ENCODE assay signal across 8 cellular contexts in the genomic region with DNA sequence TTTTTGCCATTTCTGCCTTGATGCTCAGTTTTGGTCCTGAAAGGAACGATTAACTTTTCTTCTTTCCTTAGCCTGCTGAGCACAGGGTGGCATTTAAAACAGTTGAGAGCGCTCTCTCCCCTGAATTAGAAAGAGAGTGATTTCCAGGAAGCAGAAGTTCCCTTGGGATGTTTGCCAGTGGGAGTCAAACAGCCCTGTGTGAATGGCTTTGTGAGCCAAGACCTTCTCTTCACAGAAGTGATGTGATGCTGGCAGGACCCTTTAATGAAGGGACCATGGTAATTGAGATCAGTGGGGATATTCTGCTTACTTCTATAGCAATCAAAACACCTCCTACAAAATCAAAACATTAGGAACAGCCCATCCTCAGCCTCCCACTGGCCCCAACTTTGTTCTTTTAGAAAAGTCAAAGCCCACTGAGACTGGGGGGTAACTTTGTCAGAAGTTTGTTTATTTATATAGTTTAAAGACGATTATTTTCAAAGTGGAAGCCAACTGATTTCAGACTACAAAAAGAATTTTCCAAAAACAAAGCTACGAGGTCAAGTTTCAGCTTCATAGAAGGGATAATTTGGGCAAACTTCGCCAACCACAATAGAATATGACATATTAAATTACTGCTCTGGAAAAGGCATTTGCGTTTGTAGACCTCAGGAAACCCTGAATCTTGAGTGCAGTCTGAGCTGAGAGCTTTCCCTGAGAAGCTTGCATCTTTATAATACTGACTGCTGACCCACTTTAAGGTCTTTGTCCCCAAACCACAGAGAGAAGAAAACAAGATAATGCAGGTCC.
"Had no signal": no experiment of that assay in that cellular context is flagged by ENCODE, and none has a peak within 500 bp of the region (broad histone marks: within the 10 kb centered on the region; RNA-seq: fewer than 3 reads in every experiment).

No MANE protein-coding gene starts in this region.

- H3K4me1 ChIP-seq: pancreas, testis had no signal

- H3K27ac ChIP-seq: pancreas, testis had no signal

- DNase-seq: activated CD4-positive, alpha-beta T cell treated with anti-CD3 and anti-CD28 coated beads, Interleukin-2, amount 10 ng/mL, durations not matched to agents 24 days and 14 days; activated CD8-positive, alpha-beta memory T cell treated with anti-CD3 and anti-CD28 coated beads for 24 hours; activated naive CD4-positive, alpha-beta T cell treated with Interleukin-2 at 50 U/mL for 16 hours; pancreas; stimulated activated CD4-positive, alpha-beta T cell treated with anti-CD3 and anti-CD28 coated beads, Interleukin-4, amount 100 ng/mL, for 4 hours; stimulated activated naive CD8-positive, alpha-beta T cell treated with anti-CD3 and anti-CD28 coated beads, Interleukin-15, amount 100 ng/mL, for 72 hours; testis had no signal

- H3K9me3 ChIP-seq: pancreas, testis had no signal

- H3K27me3 ChIP-seq: pancreas, testis had no signal

- H3K4me3 ChIP-seq: pancreas, testis had no signal

- H3K36me3 ChIP-seq: pancreas had no signal

- ATAC-seq: pancreas; stimulated activated naive CD8-positive, alpha-beta T cell treated with anti-CD3 and anti-CD28 coated beads, Interleukin-15, amount 100 ng/mL, for 72 hours; WTC11 had no signal
